ENCODE assay signal across 15 cellular contexts in genomic region chr12:94762943-94763342, GRCh38.
DNase-seq lines count a peak whose midpoint lies in the region; ATAC-seq, FAIRE-seq and TF ChIP-seq lines count a peak whose summit lies in the region.
"Had no signal": no experiment of that assay in that cellular context is flagged by ENCODE, and none has a peak within 500 bp of the region (broad histone marks: within the 10 kb centered on the region; RNA-seq: fewer than 3 reads in every experiment).

No MANE protein-coding gene starts in this region.

- H3K27ac ChIP-seq in foreskin keratinocyte = peak overlapping the region; percentile 84
- no peak overlapping the region for H3K27ac ChIP-seq in pancreas
- H3K27ac ChIP-seq: C4-2B, heart left ventricle, RWPE1 had no signal

- H3K4me1 ChIP-seq in foreskin keratinocyte (peaks cover 9% of the 10 kb centered on the region), pancreas (no peaks in the 10 kb centered on the region)

- no peaks in the 10 kb centered on the region for H3K9me3 ChIP-seq in pancreas
- H3K9me3 ChIP-seq: heart left ventricle had no signal

- DNase-seq in foreskin keratinocyte (no peak), pancreas (no peak)
- no peak for DNase-seq in activated CD4-positive, CD25-positive, alpha-beta regulatory T cell treated with anti-CD3 and anti-CD28 coated beads, Interleukin-2, amount 50 U/mL, for 72 hours
- DNase-seq in activated CD8-positive, alpha-beta memory T cell treated with anti-CD3 and anti-CD28 coated beads, Interleukin-2, amount 50 U/mL, for 4 hours = no peak
- DNase-seq: activated CD4-positive, alpha-beta T cell treated with anti-CD3 and anti-CD28 coated beads, Interleukin-2, amount 50 U/mL, for 48 hours; activated naive CD4-positive, alpha-beta T cell treated with anti-CD3 and anti-CD28 coated beads, Interleukin-2, amount 50 U/mL, for 16 hours; heart left ventricle; left colon; nephron progenitor cell had no signal

- intact Hi-C loops in pancreas (cut with DNase I) = no loop called here

- TF ChIP-seq CTCF in foreskin keratinocyte (conservative IDR thresholded peaks at IDR 0.05) = no peak
- TF ChIP-seq CTCF in pancreas (IDR thresholded peaks at IDR 0.05) = no peak

- FAIRE-seq in pancreas (lab: Jason Lieb, UNC) = no peak

- 65 to 79% methylated on average over 3 of the region's 3 CpGs for WGBS in pancreas, 2 donors

- H3K36me3 ChIP-seq in pancreas = no peaks in the 10 kb centered on the region
- H3K36me3 ChIP-seq: heart left ventricle had no signal

- H3K27me3 ChIP-seq in foreskin keratinocyte (no peaks in the 10 kb centered on the region), pancreas (no peaks in the 10 kb centered on the region)

- peak; percentile 3 for ATAC-seq in GM18858 (IDR thresholded peaks at IDR 0.05; ENCODE audit: unreplicated experiment)
- peak; percentile 21 for ATAC-seq in GM21390 (IDR thresholded peaks at IDR 0.05; ENCODE audit: unreplicated experiment)
- peak; percentile 21 for ATAC-seq in HG03159 (IDR thresholded peaks at IDR 0.05; ENCODE audit: unreplicated experiment)
- no peak for ATAC-seq in foreskin keratinocyte
- ATAC-seq in esophagus mucosa = no peak
- no peak for ATAC-seq in pancreas
- ATAC-seq: heart left ventricle had no signal

- H3K4me3 ChIP-seq in pancreas = no peak overlapping the region
- H3K4me3 ChIP-seq: heart left ventricle had no signal

Comparison
In these comparisons a context has a peak if more than half of its experiments do, and no peak if none do; other contexts are left out.
1. ATAC-seq: peak in GM18858 (single experiment), GM21390 (single experiment) and HG03159 (single experiment); none in foreskin keratinocyte (single experiment), esophagus mucosa (single experiment) and pancreas (0 of 4).